ENCODE assay signal across 10 cellular contexts in the genomic region with DNA sequence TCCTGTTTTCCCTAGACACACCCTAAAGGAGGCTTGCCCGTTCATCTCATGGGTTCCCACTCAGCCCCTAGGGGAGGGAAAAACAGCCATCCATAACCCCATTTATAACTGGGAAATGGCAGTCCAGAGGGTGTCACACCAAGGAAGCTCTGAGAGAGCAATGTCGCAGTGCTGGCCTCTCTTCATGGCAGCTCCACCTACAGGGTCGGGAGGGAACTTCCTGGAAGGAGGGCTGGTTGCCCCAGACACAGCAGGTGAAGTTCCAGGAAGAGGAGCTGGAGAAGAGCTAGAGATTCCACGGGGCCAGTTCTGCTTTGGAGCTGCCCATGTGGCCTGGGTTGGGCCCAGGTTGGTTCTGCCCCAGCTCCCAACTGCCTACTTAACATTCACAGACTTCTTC. TPM values are rescaled to one million over a fixed set of nuclear protein-coding genes. Genes with fewer than 3 reads are reported as not detected.
DNase-seq lines count a peak whose midpoint lies in the region; ATAC-seq and TF ChIP-seq lines count a peak whose summit lies in the region.
"Had no signal": no experiment of that assay in that cellular context is flagged by ENCODE, and none has a peak within 500 bp of the region (broad histone marks: within the 10 kb centered on the region; RNA-seq: fewer than 3 reads in every experiment).

No MANE protein-coding gene starts in this region.

- no peak overlapping the region for H2AFZ ChIP-seq in Karpas-422 (ENCODE audit: low read length)

- no peak overlapping the region for H3K4me3 ChIP-seq in Karpas-422 (ENCODE audit: low read length)
- no peak overlapping the region for H3K4me3 ChIP-seq in brain microvascular endothelial cell (ENCODE audit: low read depth, low read length)

- H3K27ac ChIP-seq in Karpas-422 (ENCODE audit: low read length) (no peak overlapping the region), brain microvascular endothelial cell (no peak overlapping the region)
- H3K27ac ChIP-seq: epithelial cell of prostate had no signal

- in situ Hi-C loops in brain microvascular endothelial cell (cut with HindIII; ENCODE audit: low pct_ligation_motif_present, low sequenced_read_pairs) = no loop called here

- no peak overlapping the region for H3K4me2 ChIP-seq in Karpas-422 (ENCODE audit: low read depth, low read length, poor library complexity, severe bottlenecking)

- H3K9me2 ChIP-seq in Karpas-422 (replicated peaks; ENCODE audit: insufficient read depth, low read length) = no peaks in the 10 kb centered on the region

- no peaks in the 10 kb centered on the region for H3K36me3 Mint-ChIP-seq in nephron (ENCODE audit: low read depth)

- H3K4me1 Mint-ChIP-seq in nephron = peaks cover under 1% of the 10 kb centered on the region

- no peaks in the 10 kb centered on the region for H3K79me2 ChIP-seq in Karpas-422 (ENCODE audit: low read length)

- no peak overlapping the region for H3K4me3 Mint-ChIP-seq in nephron
- H3K4me3 Mint-ChIP-seq: activated T-helper 1 cell treated with anti-CD3 and anti-CD28 coated beads, Interleukin-12 subunit alpha, Interleukin-12 subunit beta, Interleukin-2, Interleukin-4 antibody, amounts not matched to agents 30 ng/mL and 10 ng/mL and 1 ng/mL, durations not matched to agents 14 hours and 24 hours and 36 hours had no signal

- H3K9me3 Mint-ChIP-seq in nephron = no peaks in the 10 kb centered on the region

- H4K20me1 ChIP-seq in Karpas-422 (ENCODE audit: insufficient read depth, low read depth, low read length) = no peaks in the 10 kb centered on the region

- H3K27me3 Mint-ChIP-seq in nephron (ENCODE audit: low read depth) = peaks cover 34% of the 10 kb centered on the region

- DNase-seq in ELR (ENCODE audit: low read depth) (peak; percentile 32), Karpas-422 (peak; percentile 65), brain microvascular endothelial cell (no peak), activated T-cell treated with anti-CD3 and anti-CD28 coated beads for 4 hours (no peak), occipital lobe (lab: John Stamatoyannopoulos, UW) (no peak)

- no peak overlapping the region for H3K27ac Mint-ChIP-seq in nephron
- H3K27ac Mint-ChIP-seq: activated T-helper 1 cell treated with anti-CD3 and anti-CD28 coated beads, Interleukin-12 subunit alpha, Interleukin-12 subunit beta, Interleukin-2, Interleukin-4 antibody, amounts not matched to agents 30 ng/mL and 10 ng/mL and 1 ng/mL, durations not matched to agents 14 hours and 24 hours and 36 hours had no signal

- H3K36me3 ChIP-seq in Karpas-422 (ENCODE audit: insufficient read depth, low read length) (no peaks in the 10 kb centered on the region), brain microvascular endothelial cell (replicated peaks) (no peaks in the 10 kb centered on the region)

- no peaks in the 10 kb centered on the region for H3K4me1 ChIP-seq in Karpas-422 (ENCODE audit: low read length)

- TF ChIP-seq CTCF in brain microvascular endothelial cell (IDR thresholded peaks at IDR 0.05; ENCODE audit: low read depth, low read length, missing control alignments) = peak; percentile 58
- peak; percentile 16 to 43 (median 19) for TF ChIP-seq CTCF in nephron (IDR thresholded peaks at IDR 0.05; ENCODE audit: unreplicated experiment in 3 of 3)

- ATAC-seq in GM18867 (IDR thresholded peaks at IDR 0.05; ENCODE audit: unreplicated experiment) = no peak

- no peak overlapping the region for H3K9ac ChIP-seq in Karpas-422 (ENCODE audit: low read length)

- H3K27me3 ChIP-seq in Karpas-422 (ENCODE audit: low read length) (no peaks in the 10 kb centered on the region), brain microvascular endothelial cell (replicated peaks) (peaks cover 10% of the 10 kb centered on the region)

- no peaks in the 10 kb centered on the region for H3K9me3 ChIP-seq in Karpas-422 (ENCODE audit: low read length)

RNA-seq across cellular contexts. Expression of gene LINGO1, which starts 22.3 kb away (rescaled TPM):
- total RNA-seq in Karpas-422 (2014; rRNA removed; shearing (Covaris generic); ENCODE audit: low replicate concordance) = not detected in 2 replicates
- total RNA-seq in occipital lobe = 45.7 TPM
- total RNA-seq: activated T-helper 1 cell treated with anti-CD3 and anti-CD28 coated beads, Interleukin-12 subunit alpha, Interleukin-12 subunit beta, Interleukin-2, Interleukin-4 antibody, amounts not matched to agents 30 ng/mL and 10 ng/mL and 1 ng/mL, durations not matched to agents 14 hours and 24 hours and 36 hours; mononuclear cell had no signal

Comparison
In these comparisons a context has a peak if more than half of its experiments do, and no peak if none do; other contexts are left out.
1. DNase-seq: peak in ELR (single experiment) and Karpas-422 (single experiment); none in brain microvascular endothelial cell (single experiment), activated T-cell treated with anti-CD3 and anti-CD28 coated beads for 4 hours (single experiment) and occipital lobe (single experiment).
2. RNA of gene LINGO1, which starts 22.3 kb away (total RNA-seq): 45.7 TPM in occipital lobe (single experiment); not detected in Karpas-422; every median in the first group is over 10 times any median in the second.